ENCODE assay signal across 10 cellular contexts in the genomic region with DNA sequence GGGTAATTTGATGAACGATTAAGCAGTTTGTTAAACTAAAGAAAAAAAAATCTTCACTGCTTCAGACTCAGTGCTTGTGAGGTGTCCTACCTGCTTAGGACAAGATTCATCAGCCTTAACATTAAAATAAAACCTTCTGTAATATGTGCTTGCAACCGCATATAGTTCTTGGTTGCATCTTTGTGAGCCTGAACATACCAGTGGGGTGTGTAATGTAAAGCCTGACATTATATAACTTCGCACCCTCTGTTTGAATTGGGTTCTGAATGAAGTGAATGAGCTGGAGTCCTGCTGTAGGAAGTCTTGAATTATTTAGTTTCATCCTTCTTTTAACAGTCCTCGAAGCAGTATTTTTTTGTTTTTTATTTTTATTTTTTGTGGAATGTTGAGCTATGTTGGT. TPM values are rescaled to one million over a fixed set of nuclear protein-coding genes. Genes with fewer than 3 reads are reported as not detected.
DNase-seq lines count a peak whose midpoint lies in the region; ATAC-seq and TF ChIP-seq lines count a peak whose summit lies in the region.
"Had no signal": no experiment of that assay in that cellular context is flagged by ENCODE, and none has a peak within 500 bp of the region (broad histone marks: within the 10 kb centered on the region; RNA-seq: fewer than 3 reads in every experiment).

No MANE protein-coding gene starts in this region.

- no peaks in the 10 kb centered on the region for H3K9me3 ChIP-seq in A673 (ENCODE audit: low read depth, low read length, poor library complexity, severe bottlenecking)
- no peaks in the 10 kb centered on the region for H3K9me3 ChIP-seq in ascending aorta
- H3K9me3 ChIP-seq in lower lobe of right lung: no peaks in the 10 kb centered on the region

- H3K9me3 Mint-ChIP-seq in stimulated activated naive CD8-positive, alpha-beta T cell treated with anti-CD3 and anti-CD28 coated beads, Interleukin-15, amount 100 ng/mL, for 72 hours: no peaks in the 10 kb centered on the region

- intact Hi-C loops in A673 (cut with micrococcal nuclease; ENCODE audit: unreplicated experiment): loop anchor here (10.0 kb wide), 1 partner anchor 331 kb away; a partner anchor contains a TSS
- intact Hi-C loops in ascending aorta (cut with DNase I): loop anchor here (10.0 kb wide), 2 partner anchors 639 to 1669 kb away; a partner anchor contains a TSS
- intact Hi-C loops in lower lobe of right lung (cut with DNase I): no loop called here

- H3K27ac Mint-ChIP-seq in stimulated activated naive CD8-positive, alpha-beta T cell treated with anti-CD3 and anti-CD28 coated beads, Interleukin-15, amount 100 ng/mL, for 72 hours: no peak overlapping the region

- BruUV-seq in A673 (replicated peaks; lab: Mats Ljungman, UMichigan): no TSS peak

- peak overlapping the region in 1 of 2 donors; percentile 96 for H3K4me3 Mint-ChIP-seq in stimulated activated naive CD8-positive, alpha-beta T cell treated with anti-CD3 and anti-CD28 coated beads, Interleukin-15, amount 100 ng/mL, for 72 hours

- POLR2A ChIA-PET in A673 (lab: Charles Lee; ENCODE audit: low non-redundant PET): interaction anchor here (0.6 kb wide), 1 partner anchor 663 kb away, joined by 3 read pairs; no protein-coding TSS in a partner anchor

- H3K4me3 ChIP-seq in A673 (ENCODE audit: low read depth, low read length, poor library complexity, severe bottlenecking) (peak overlapping the region; percentile 97), HFF-Myc (replicated peaks; ENCODE audit: low read depth, low read length) (peak overlapping the region; percentile 66), ascending aorta (peak overlapping the region; percentile 89 to 100), lower lobe of right lung (peak overlapping the region; percentile 70)

- H3K27me3 ChIP-seq in A673 (replicated peaks; ENCODE audit: insufficient read depth, low read depth, low read length, poor library complexity) (no peaks in the 10 kb centered on the region), ascending aorta (no peaks in the 10 kb centered on the region), lower lobe of right lung (ENCODE audit: low read depth) (no peaks in the 10 kb centered on the region)

- H3K4me1 Mint-ChIP-seq in stimulated activated naive CD8-positive, alpha-beta T cell treated with anti-CD3 and anti-CD28 coated beads, Interleukin-15, amount 100 ng/mL, for 72 hours: peaks cover 3% of the 10 kb centered on the region

- TF ChIP-seq CTCF in A673 (conservative IDR thresholded peaks at IDR 0.05; ENCODE audit: low read depth, low read length) (no peak), HFF-Myc (IDR thresholded peaks at IDR 0.05; ENCODE audit: low read depth, low read length, missing control alignments) (no peak), ascending aorta (IDR thresholded peaks at IDR 0.05) (no peak), lower lobe of right lung (IDR thresholded peaks at IDR 0.05) (no peak)

- H3K4me1 ChIP-seq in A673 (ENCODE audit: insufficient read depth, low read length, poor library complexity, severe bottlenecking): peaks cover 11% of the 10 kb centered on the region
- H3K4me1 ChIP-seq in ascending aorta: peaks cover 2 to 31% of the 10 kb centered on the region in 2 donors
- H3K4me1 ChIP-seq in lower lobe of right lung: no peaks in the 10 kb centered on the region

- H3K27me3 Mint-ChIP-seq in stimulated activated naive CD8-positive, alpha-beta T cell treated with anti-CD3 and anti-CD28 coated beads, Interleukin-15, amount 100 ng/mL, for 72 hours: no peaks in the 10 kb centered on the region

- H3K36me3 ChIP-seq in A673 (ENCODE audit: insufficient read depth, low read length, poor library complexity, severe bottlenecking) (peaks cover 5% of the 10 kb centered on the region), ascending aorta (no peaks in the 10 kb centered on the region), lower lobe of right lung (no peaks in the 10 kb centered on the region)

- CTCF ChIA-PET in A673 (lab: Charles Lee): no interaction called here

- H3K27ac ChIP-seq in A673 (ENCODE audit: low read depth, low read length, poor library complexity, severe bottlenecking) (no peak overlapping the region), ascending aorta (no peak overlapping the region), lower lobe of right lung (no peak overlapping the region)
- H3K27ac ChIP-seq: epithelial cell of prostate had no signal

- DNase-seq in A673 (ENCODE audit: low spot score): no peak
- no peak for DNase-seq in HFF-Myc (ENCODE audit: extremely low read depth, low read depth)
- DNase-seq in ascending aorta (ENCODE audit: low spot score in 2 of 2): no peak
- no peak for DNase-seq in lower lobe of right lung
- no peak for DNase-seq in NCI-H2029 (lab: John Stamatoyannopoulos, UW)
- no peak for DNase-seq in activated CD8-positive, alpha-beta memory T cell treated with anti-CD3 and anti-CD28 coated beads, Interleukin-2, amount 50 U/mL, for 4 hours
- no peak for DNase-seq in stimulated activated naive CD8-positive, alpha-beta T cell treated with anti-CD3 and anti-CD28 coated beads, Interleukin-15, amount 100 ng/mL, for 72 hours
- no peak for DNase-seq in NCI-H2107 (lab: John Stamatoyannopoulos, UW)
- DNase-seq: stimulated activated CD4-positive, alpha-beta T cell treated with anti-CD3 and anti-CD28 coated beads, Interleukin-2, amount 100 ng/mL, for 24 hours had no signal

- ATAC-seq in lower lobe of right lung: no peak
- ATAC-seq in stimulated activated naive CD8-positive, alpha-beta T cell treated with anti-CD3 and anti-CD28 coated beads, Interleukin-15, amount 100 ng/mL, for 72 hours: no peak

RNA-seq across cellular contexts. Expression of a gene that starts 3.1 kb away (rescaled TPM):
- total RNA-seq in A673 (2021) (37.0 and 40.9 TPM in 2 replicates), ascending aorta (16.3 TPM), lower lobe of right lung (27.0 TPM)

RNA-seq across cellular contexts. Expression of a gene that starts 32.3 kb away (rescaled TPM):
- not detected in 2 replicates for total RNA-seq in A673 (2021)
- not detected for total RNA-seq in ascending aorta
- not detected for total RNA-seq in lower lobe of right lung
